In genomic region chr1:44568128-44568900, GRCh38 we compare ENCODE assay signal across 24 cellular contexts.
DNase-seq lines count a peak whose midpoint lies in the region; ATAC-seq and TF ChIP-seq lines count a peak whose summit lies in the region.
"Had no signal": no experiment of that assay in that cellular context is flagged by ENCODE, and none has a peak within 500 bp of the region (broad histone marks: within the 10 kb centered on the region; RNA-seq: fewer than 3 reads in every experiment).

No MANE protein-coding gene starts in this region.

- H4K20me1 ChIP-seq in HCT116 (ENCODE audit: insufficient read depth) = no peaks in the 10 kb centered on the region

- no peak for TF ChIP-seq RAD21 in HCT116 (IDR thresholded peaks at IDR 0.05; ENCODE audit: low read depth)

- POLR2A ChIA-PET in HCT116 (lab: Charles Lee) = no interaction called here

- peak; percentile 65 for DNase-seq in COLO668 (lab: John Stamatoyannopoulos, UW; ENCODE audit: unreplicated experiment)
- DNase-seq in HCT116 (ENCODE audit: low read depth, low spot score) = no peak
- DNase-seq in islet precursor cell = peak; percentile 78
- DNase-seq in natural killer cell treated with Interleukin-12 subunit alpha and Interleukin-12 subunit beta and Interleukin-15 and Interleukin-18, amount 100 ng/mL, for 72 hours (ENCODE audit: low spot score) = no peak
- no peak for DNase-seq in cerebellar nuclear complex (lab: John Stamatoyannopoulos, UW)
- DNase-seq in Ammon's horn (ENCODE audit: low spot score) = no peak
- no peak for DNase-seq in dedifferentiated amniotic fluid mesenchymal stem cell (ENCODE audit: extremely low spot score)
- DNase-seq: activated CD8-positive, alpha-beta memory T cell treated with anti-CD3 and anti-CD28 coated beads for 24 hours; activated naive CD4-positive, alpha-beta T cell; activated T-cell treated with anti-CD3 and anti-CD28 coated beads, Interleukin-2, amount 50 U/mL, for 24 hours; effector memory CD4-positive, alpha-beta T cell; kidney glomerular epithelial cell; NCI-H1436 treated with DMSO at 0.1 percent for 48 hours; nucleus accumbens; retina; SIG-M5; stimulated activated naive B cell treated with anti-CD40 and anti-IgM and Interleukin-4, amounts not matched to agents 10 μg/mL and 1 μg/mL and 100 μg/mL, for 72 hours had no signal

- H2AFZ ChIP-seq in HCT116 (ENCODE audit: low read depth, low read length, poor library complexity, severe bottlenecking) = no peak overlapping the region

- BruUV-seq in HCT116 (replicated peaks; lab: Mats Ljungman, UMichigan) = no TSS peak

- no peak overlapping the region for H3K9ac ChIP-seq in HCT116 (ENCODE audit: low read length)

- no peaks in the 10 kb centered on the region for H3K27me3 ChIP-seq in HCT116 (ENCODE audit: insufficient read depth, low read length)

- RAD21 ChIA-PET in HCT116 (lab: Charles Lee; ENCODE audit: low non-redundant PET in 1 of 2, low total read pairs in 2 of 2, uncharacterized antibody in 2 of 2, unreplicated experiment in 2 of 2) = no interaction called here

- H3K27ac Mint-ChIP-seq in natural killer cell treated with Interleukin-12 subunit alpha and Interleukin-12 subunit beta and Interleukin-15 and Interleukin-18, amount 100 ng/mL, for 72 hours = no peak overlapping the region
- H3K27ac Mint-ChIP-seq: activated T-cell treated with anti-CD3 and anti-CD28 coated beads, Interleukin-2, amount 50 U/mL, for 24 hours; CD14-positive monocyte; memory B cell; stimulated activated naive B cell treated with anti-CD40 and anti-IgM and Interleukin-4, amounts not matched to agents 10 μg/mL and 1 μg/mL and 100 μg/mL, for 72 hours had no signal

- H3K9me2 ChIP-seq in HCT116 (ENCODE audit: insufficient read depth) = no peaks in the 10 kb centered on the region

- TF ChIP-seq CTCF in HCT116 (IDR thresholded peaks at IDR 0.05 in 2 of 3, conservative IDR thresholded peaks at IDR 0.05 in 1 of 3; ENCODE audit: borderline replicate concordance in 1 of 3, insufficient read depth in 1 of 3, low read depth in 2 of 3, low read length in 2 of 3) = no peak

- H3K9me3 Mint-ChIP-seq in natural killer cell treated with Interleukin-12 subunit alpha and Interleukin-12 subunit beta and Interleukin-15 and Interleukin-18, amount 100 ng/mL, for 72 hours = no peaks in the 10 kb centered on the region
- H3K9me3 Mint-ChIP-seq: activated T-cell treated with anti-CD3 and anti-CD28 coated beads, Interleukin-2, amount 50 U/mL, for 24 hours; CD14-positive monocyte; memory B cell; stimulated activated naive B cell treated with anti-CD40 and anti-IgM and Interleukin-4, amounts not matched to agents 10 μg/mL and 1 μg/mL and 100 μg/mL, for 72 hours had no signal

- no peaks in the 10 kb centered on the region for H3K36me3 ChIP-seq in HCT116 (ENCODE audit: control insufficient read depth in 1 of 2, insufficient read depth in 2 of 2, low read length in 2 of 2)
- H3K36me3 ChIP-seq: esophagus muscularis mucosa, thoracic aorta had no signal

- TF ChIP-seq POLR2A in HCT116 (IDR thresholded peaks at IDR 0.05; ENCODE audit: borderline replicate concordance, extremely low read depth, insufficient read depth, insufficient read length) = no peak

- no peaks in the 10 kb centered on the region for H3K36me3 Mint-ChIP-seq in natural killer cell treated with Interleukin-12 subunit alpha and Interleukin-12 subunit beta and Interleukin-15 and Interleukin-18, amount 100 ng/mL, for 72 hours
- H3K36me3 Mint-ChIP-seq: CD14-positive monocyte; memory B cell; stimulated activated naive B cell treated with anti-CD40 and anti-IgM and Interleukin-4, amounts not matched to agents 10 μg/mL and 1 μg/mL and 100 μg/mL, for 72 hours had no signal

- peak overlapping the region; percentile 36 for H3K4me2 ChIP-seq in HCT116 (ENCODE audit: low read length)
- H3K4me2 ChIP-seq: smooth muscle cell had no signal

- CTCF ChIA-PET in HCT116 (lab: Charles Lee) = no interaction called here

- H3K9me3 ChIP-seq in HCT116 (ENCODE audit: control insufficient read depth in 1 of 2, insufficient read depth in 1 of 2, low read depth in 1 of 2, low read length in 2 of 2) = no peaks in the 10 kb centered on the region
- H3K9me3 ChIP-seq: esophagus muscularis mucosa, thoracic aorta had no signal

- peak; percentile 81 for ATAC-seq in HCT116
- no peak for ATAC-seq in natural killer cell treated with Interleukin-12 subunit alpha and Interleukin-12 subunit beta and Interleukin-15 and Interleukin-18, amount 100 ng/mL, for 72 hours
- ATAC-seq: GM12878; stimulated activated naive B cell treated with anti-CD40 and anti-IgM and Interleukin-4, amounts not matched to agents 10 μg/mL and 1 μg/mL and 100 μg/mL, for 72 hours had no signal

- peaks cover 0 to 5% of the 10 kb centered on the region in 2 donors for H3K27me3 Mint-ChIP-seq in natural killer cell treated with Interleukin-12 subunit alpha and Interleukin-12 subunit beta and Interleukin-15 and Interleukin-18, amount 100 ng/mL, for 72 hours

- H3K4me3 Mint-ChIP-seq in natural killer cell treated with Interleukin-12 subunit alpha and Interleukin-12 subunit beta and Interleukin-15 and Interleukin-18, amount 100 ng/mL, for 72 hours = no peak overlapping the region
- H3K4me3 Mint-ChIP-seq: activated T-cell treated with anti-CD3 and anti-CD28 coated beads, Interleukin-2, amount 50 U/mL, for 24 hours; CD14-positive monocyte; memory B cell; stimulated activated naive B cell treated with anti-CD40 and anti-IgM and Interleukin-4, amounts not matched to agents 10 μg/mL and 1 μg/mL and 100 μg/mL, for 72 hours had no signal

- H3K4me1 Mint-ChIP-seq in natural killer cell treated with Interleukin-12 subunit alpha and Interleukin-12 subunit beta and Interleukin-15 and Interleukin-18, amount 100 ng/mL, for 72 hours (ENCODE audit: low read depth in 2 of 2) = no peaks in the 10 kb centered on the region
- H3K4me1 Mint-ChIP-seq: CD14-positive monocyte; memory B cell; stimulated activated naive B cell treated with anti-CD40 and anti-IgM and Interleukin-4, amounts not matched to agents 10 μg/mL and 1 μg/mL and 100 μg/mL, for 72 hours had no signal

- H3K27ac ChIP-seq in HCT116 (ENCODE audit: low read depth, low read length) (no peak overlapping the region), angular gyrus (ENCODE audit: low read depth, low read length) (peak overlapping the region; percentile 62)
- H3K27ac ChIP-seq: esophagus muscularis mucosa, thoracic aorta had no signal

- no peak overlapping the region for H3K4me3 ChIP-seq in HCT116 (replicated peaks in 1 of 2; ENCODE audit: low read depth in 1 of 2, low read length in 2 of 2)
- H3K4me3 ChIP-seq: esophagus muscularis mucosa, GM12878, smooth muscle cell, thoracic aorta had no signal

- H3K4me1 ChIP-seq in HCT116 (ENCODE audit: control insufficient read depth in 1 of 2, insufficient read depth in 2 of 2, low read length in 2 of 2) = peaks cover 7 to 16% of the 10 kb centered on the region in 2 experiments
- H3K4me1 ChIP-seq: esophagus muscularis mucosa had no signal

- no peaks in the 10 kb centered on the region for H3K79me2 ChIP-seq in HCT116 (ENCODE audit: insufficient read depth, low read length)

- intact Hi-C loops in HCT116 (cut with micrococcal nuclease) = no loop called here

TF ChIP-seq in HCT116, 20 proteins besides CTCF, POLR2A, EP300 and RAD21:
- TF ChIP-seq POLR2AphosphoS5 (IDR thresholded peaks at IDR 0.05; ENCODE audit: low read depth, low read length) (no peak), CEBPB (IDR thresholded peaks at IDR 0.05; ENCODE audit: low read depth) (no peak), TCF7L2 (IDR thresholded peaks at IDR 0.05; ENCODE audit: borderline replicate concordance, extremely low read depth, insufficient read depth, insufficient read length) (no peak), ATF3 (IDR thresholded peaks at IDR 0.05) (no peak), ZNF274 (IDR thresholded peaks at IDR 0.05; ENCODE audit: low read depth, low read length) (no peak), ZFX (IDR thresholded peaks at IDR 0.05) (no peak), REST (IDR thresholded peaks at IDR 0.05; ENCODE audit: low read depth) (no peak), SRF (IDR thresholded peaks at IDR 0.05; ENCODE audit: low read depth) (no peak), EGR1 (IDR thresholded peaks at IDR 0.05; ENCODE audit: low read depth) (no peak), ELF1 (IDR thresholded peaks at IDR 0.05; ENCODE audit: borderline replicate concordance, low read depth) (no peak)
TF ChIP-seq in HCT116: peak in this region for 0.

Comparison
In these comparisons a context has a peak if more than half of its experiments do, and no peak if none do; other contexts are left out.
1. DNase-seq: peak in COLO668 (single experiment) and islet precursor cell (single experiment); none in HCT116 (single experiment), natural killer cell treated with Interleukin-12 subunit alpha and Interleukin-12 subunit beta and Interleukin-15 and Interleukin-18, amount 100 ng/mL, for 72 hours (single experiment), cerebellar nuclear complex (0 of 2), Ammon's horn (single experiment) and dedifferentiated amniotic fluid mesenchymal stem cell (single experiment).